ENCODE assay signal across 15 cellular contexts in genomic region chr6:56522871-56523270, GRCh38.
"Had no signal": no experiment of that assay in that cellular context is flagged by ENCODE, and none has a peak within 500 bp of the region (broad histone marks: within the 10 kb centered on the region; RNA-seq: fewer than 3 reads in every experiment).

No MANE protein-coding gene starts in this region.

- H3K27ac Mint-ChIP-seq: activated CD4-positive, alpha-beta T cell treated with anti-CD3 and anti-CD28 coated beads, Interleukin-2, amount 10 ng/mL, durations not matched to agents 7 days and 5 days; activated naive CD4-positive, alpha-beta T cell treated with anti-CD3 and anti-CD28 coated beads for 36 hours; stimulated activated effector memory CD8-positive, alpha-beta T cell treated with anti-CD3 and anti-CD28 coated beads, Interleukin-12 subunit alpha, Interleukin-12 subunit beta, amount 100 ng/mL, for 72 hours had no signal

- H3K4me3 ChIP-seq: pancreas had no signal

- H3K27me3 ChIP-seq: pancreas had no signal

- H3K4me1 Mint-ChIP-seq: activated CD4-positive, alpha-beta T cell treated with anti-CD3 and anti-CD28 coated beads, Interleukin-2, amount 10 ng/mL, durations not matched to agents 7 days and 5 days; stimulated activated effector memory CD8-positive, alpha-beta T cell treated with anti-CD3 and anti-CD28 coated beads, Interleukin-12 subunit alpha, Interleukin-12 subunit beta, amount 100 ng/mL, for 72 hours had no signal

- H3K4me3 Mint-ChIP-seq: activated CD4-positive, alpha-beta T cell treated with anti-CD3 and anti-CD28 coated beads, Interleukin-2, amount 10 ng/mL, durations not matched to agents 7 days and 5 days; activated naive CD4-positive, alpha-beta T cell treated with anti-CD3 and anti-CD28 coated beads for 36 hours; neural crest cell; stimulated activated effector memory CD8-positive, alpha-beta T cell treated with anti-CD3 and anti-CD28 coated beads, Interleukin-12 subunit alpha, Interleukin-12 subunit beta, amount 100 ng/mL, for 72 hours had no signal

- H3K27me3 Mint-ChIP-seq: activated CD4-positive, alpha-beta T cell treated with anti-CD3 and anti-CD28 coated beads, Interleukin-2, amount 10 ng/mL, durations not matched to agents 7 days and 5 days had no signal

- H3K36me3 Mint-ChIP-seq: stimulated activated effector memory CD8-positive, alpha-beta T cell treated with anti-CD3 and anti-CD28 coated beads, Interleukin-12 subunit alpha, Interleukin-12 subunit beta, amount 100 ng/mL, for 72 hours had no signal

- H3K9me3 Mint-ChIP-seq: activated CD4-positive, alpha-beta T cell treated with anti-CD3 and anti-CD28 coated beads, Interleukin-2, amount 10 ng/mL, durations not matched to agents 7 days and 5 days; neural crest cell had no signal

- DNase-seq: activated CD4-positive, alpha-beta T cell treated with anti-CD3 and anti-CD28 coated beads, Interleukin-2, amount 10 ng/mL, durations not matched to agents 7 days and 5 days; activated CD8-positive, alpha-beta memory T cell treated with anti-CD3 and anti-CD28 coated beads for 24 hours; activated naive CD4-positive, alpha-beta T cell treated with anti-CD3 and anti-CD28 coated beads for 36 hours; central memory CD4-positive, alpha-beta T cell; dermis blood vessel endothelial cell; head of caudate nucleus; left ventricle myocardium superior; mesenchymal stem cell; pancreas; retina; small intestine; trophoblast cell had no signal

- FAIRE-seq: keratinocyte, pancreas, small intestine had no signal

- H3K9me3 ChIP-seq: pancreas had no signal
